ENCODE assay signal across 21 cellular contexts in genomic region chr11:1479678-1480118, GRCh38.
"Had no signal": no experiment of that assay in that cellular context is flagged by ENCODE, and none has a peak within 500 bp of the region (broad histone marks: within the 10 kb centered on the region; RNA-seq: fewer than 3 reads in every experiment).

No MANE protein-coding gene starts in this region.

- H3K4me1 Mint-ChIP-seq: activated naive CD8-positive, alpha-beta T cell treated with anti-CD3 and anti-CD28 coated beads, Interleukin-2, amount 50 U/mL, for 24 hours; mesothelial cell of epicardium; neural progenitor cell had no signal

- H3K36me3 ChIP-seq: cardiac muscle cell, neural progenitor cell had no signal

- H3K9me3 Mint-ChIP-seq: activated naive CD4-positive, alpha-beta T cell treated with anti-CD3 and anti-CD28 coated beads for 36 hours; activated naive CD8-positive, alpha-beta T cell treated with anti-CD3 and anti-CD28 coated beads, Interleukin-2, amount 50 U/mL, for 24 hours; mesothelial cell of epicardium; neural progenitor cell; T-cell had no signal

- H3K27ac ChIP-seq: cardiac muscle cell, colonic mucosa, foreskin keratinocyte, neural progenitor cell, parathyroid adenoma had no signal

- H3K27ac Mint-ChIP-seq: activated naive CD4-positive, alpha-beta T cell treated with anti-CD3 and anti-CD28 coated beads for 36 hours; activated naive CD8-positive, alpha-beta T cell treated with anti-CD3 and anti-CD28 coated beads, Interleukin-2, amount 50 U/mL, for 24 hours; mesothelial cell of epicardium; neural progenitor cell; T-cell had no signal

- H3K4me1 ChIP-seq: colonic mucosa, foreskin keratinocyte, neural progenitor cell, parathyroid adenoma had no signal

- H3K4me3 Mint-ChIP-seq: activated naive CD4-positive, alpha-beta T cell treated with anti-CD3 and anti-CD28 coated beads for 36 hours; activated naive CD8-positive, alpha-beta T cell treated with anti-CD3 and anti-CD28 coated beads, Interleukin-2, amount 50 U/mL, for 24 hours; mesothelial cell of epicardium; neural progenitor cell; T-cell had no signal

- H3K27me3 Mint-ChIP-seq: activated naive CD8-positive, alpha-beta T cell treated with anti-CD3 and anti-CD28 coated beads, Interleukin-2, amount 50 U/mL, for 24 hours; T-cell had no signal

- H3K4me3 ChIP-seq: cardiac muscle cell, colonic mucosa, lung, neural progenitor cell, skin epidermis had no signal

- H3K9me3 ChIP-seq: colonic mucosa, SK-N-SH had no signal

- H3K9ac ChIP-seq: neural progenitor cell, parathyroid adenoma, SK-N-SH had no signal

- DNase-seq: activated CD4-positive, alpha-beta T cell treated with anti-CD3 and anti-CD28 coated beads for 1 hour; activated CD4-positive, alpha-beta T cell treated with anti-CD3 and anti-CD28 coated beads, Interleukin-2, amount 50 U/mL, for 4 hours; activated naive CD4-positive, alpha-beta T cell treated with anti-CD3 and anti-CD28 coated beads for 36 hours; activated naive CD8-positive, alpha-beta T cell treated with anti-CD3 and anti-CD28 coated beads, Interleukin-2, amount 50 U/mL, for 24 hours; activated T-cell treated with anti-CD3 and anti-CD28 coated beads for 4 hours; colonic mucosa; effector CD8-positive, alpha-beta T cell; foreskin keratinocyte; kidney glomerular epithelial cell; retina; SK-N-SH; stimulated activated CD4-positive, alpha-beta T cell treated with anti-CD3 and anti-CD28 coated beads, Interleukin-4, amount 100 ng/mL, for 24 hours; stimulated activated CD8-positive, alpha-beta memory T cell treated with anti-CD3 and anti-CD28 coated beads, Interleukin-4, amount 100 ng/mL, for 48 hours; stimulated activated naive CD8-positive, alpha-beta T cell treated with anti-CD3 and anti-CD28 coated beads, Interleukin-15, Interleukin-2, amounts not matched to agents 100 U/mL and 50 U/mL, for 24 hours; T-cell had no signal

- H3K27me3 ChIP-seq: cardiac muscle cell, colonic mucosa, foreskin keratinocyte, neural progenitor cell had no signal

- ATAC-seq: activated naive CD8-positive, alpha-beta T cell treated with anti-CD3 and anti-CD28 coated beads, Interleukin-2, amount 50 U/mL, for 24 hours; foreskin keratinocyte; stimulated activated naive CD8-positive, alpha-beta T cell treated with anti-CD3 and anti-CD28 coated beads, Interleukin-15, Interleukin-2, amounts not matched to agents 100 U/mL and 50 U/mL, for 24 hours; T-cell had no signal
